26 cellular contexts compared by ENCODE assay signal in genomic region chr5:69230181-69230580, GRCh38. TPM values are rescaled to one million over a fixed set of nuclear protein-coding genes. Genes with fewer than 3 reads are reported as not detected.
DNase-seq lines count a peak whose midpoint lies in the region; ATAC-seq, FAIRE-seq and TF ChIP-seq lines count a peak whose summit lies in the region.
"Had no signal": no experiment of that assay in that cellular context is flagged by ENCODE, and none has a peak within 500 bp of the region (broad histone marks: within the 10 kb centered on the region; RNA-seq: fewer than 3 reads in every experiment).

No MANE protein-coding gene starts in this region.

- no peaks in the 10 kb centered on the region for H3K9me1 ChIP-seq in keratinocyte (ENCODE audit: control insufficient read depth, extremely low read depth, insufficient read depth, low read length)

- H3K56ac ChIP-seq in mesendoderm (ENCODE audit: low read length), result no peak overlapping the region

- no peak overlapping the region for H3K4me2 ChIP-seq in PC-3 (ENCODE audit: low read length)
- no peak overlapping the region for H3K4me2 ChIP-seq in keratinocyte (ENCODE audit: control insufficient read depth, extremely low read depth, insufficient read depth, low read depth, low read length)
- no peak overlapping the region for H3K4me2 ChIP-seq in mesendoderm (ENCODE audit: low read length)
- H3K4me2 ChIP-seq: GM23338, PC-9 had no signal

- no peak overlapping the region for H2BK15ac ChIP-seq in mesendoderm (replicated peaks; ENCODE audit: low read depth)

- ATAC-seq in PC-3, result no peak
- ATAC-seq: GM23338, Right ventricle myocardium inferior had no signal

- no peak for TF ChIP-seq CTCF in PC-3 (conservative IDR thresholded peaks at IDR 0.05; ENCODE audit: low read depth, low read length)
- no peak for TF ChIP-seq CTCF in keratinocyte (optimal IDR thresholded peaks at IDR 0.05 in 1 of 3, IDR thresholded peaks at IDR 0.05 in 1 of 3, conservative IDR thresholded peaks at IDR 0.05 in 1 of 3; ENCODE audit: extremely low read depth in 1 of 3, insufficient read depth in 2 of 3, low read length in 3 of 3)
- TF ChIP-seq CTCF in osteocyte (IDR thresholded peaks at IDR 0.05), result no peak
- TF ChIP-seq CTCF in colonic mucosa (IDR thresholded peaks at IDR 0.05), result no peak

- no peaks in the 10 kb centered on the region for H3K79me1 ChIP-seq in mesendoderm (ENCODE audit: low read length)

- no peak overlapping the region for H4K5ac ChIP-seq in mesendoderm (ENCODE audit: low read length)

- peaks cover 16% of the 10 kb centered on the region for H3K36me3 Mint-ChIP-seq in osteocyte (ENCODE audit: unreplicated experiment)

- dilution Hi-C loops in keratinocyte (cut with MboI; ENCODE audit: extremely low pct_ligation_motif_present, low sequenced_read_pairs), result no loop called here

- H3K9me3 ChIP-seq in PC-3 (ENCODE audit: low read length) (no peaks in the 10 kb centered on the region), keratinocyte (ENCODE audit: control insufficient read depth, low read depth, low read length) (no peaks in the 10 kb centered on the region), colonic mucosa (no peaks in the 10 kb centered on the region)
- H3K9me3 ChIP-seq: BE2C, MG63, SJSA1 had no signal

- H3K36me3 ChIP-seq in PC-3 (ENCODE audit: low read depth, low read length) (no peaks in the 10 kb centered on the region), keratinocyte (ENCODE audit: control insufficient read depth in 2 of 2, extremely low read depth in 1 of 2, insufficient read depth in 2 of 2, low read length in 2 of 2) (peaks cover 0 to 3% of the 10 kb centered on the region in 2 experiments), mesendoderm (ENCODE audit: control insufficient read depth, insufficient read depth, low read length) (no peaks in the 10 kb centered on the region), colonic mucosa (no peaks in the 10 kb centered on the region)

- no peak overlapping the region for H3K18ac ChIP-seq in mesendoderm (ENCODE audit: low read length)

- WGBS in mesendoderm (ENCODE audit: extremely low coverage, insufficient coverage, low lambda C conversion rate), result no CpG with 5 or more reads among the region's 2 CpGs

- H3K4me3 Mint-ChIP-seq in osteocyte (ENCODE audit: unreplicated experiment), result no peak overlapping the region
- H3K4me3 Mint-ChIP-seq: CD14-positive monocyte; CD8-positive, alpha-beta memory T cell; GM23338; H9 had no signal

- no peak overlapping the region for H3K27ac Mint-ChIP-seq in osteocyte (ENCODE audit: unreplicated experiment)
- H3K27ac Mint-ChIP-seq: GM23338, H9 had no signal

- DNase-seq in DMS53 (lab: John Stamatoyannopoulos, UW) (peak; percentile 27), DMS53 treated with DMSO at 0.1 percent for 48 hours (lab: John Stamatoyannopoulos, UW; ENCODE audit: unreplicated experiment) (no peak), PC-3 (peak; percentile 34), keratinocyte (ENCODE audit: low read depth, low spot score) (no peak), osteocyte (ENCODE audit: extremely low spot score, unreplicated experiment) (peak; percentile 10), mesendoderm (no peak), colonic mucosa (no peak), DMS153 (lab: John Stamatoyannopoulos, UW) (no peak)
- DNase-seq: BE2C; CD8-positive, alpha-beta memory T cell; H9; IMR-90; KG1; MG63; NCI-H2029; NCI-H446 treated with DMSO at 0.1 percent for 48 hours; NCI-H526; NCI-H82; NK-92 treated with Interleukin-12 subunit alpha and Interleukin-12 subunit beta, amount 100 ng/mL, for 24 hours; PC-9 had no signal

- no TSS peak for BruUV-seq in PC-3 (replicated peaks; lab: Mats Ljungman, UMichigan)

- no peak overlapping the region for H3K23ac ChIP-seq in mesendoderm (ENCODE audit: low read length)

- H2BK5ac ChIP-seq in mesendoderm (ENCODE audit: low read length), result no peak overlapping the region

- peaks cover 3% of the 10 kb centered on the region for H3K79me2 ChIP-seq in PC-3 (ENCODE audit: low read length)
- peaks cover 4% of the 10 kb centered on the region for H3K79me2 ChIP-seq in keratinocyte (ENCODE audit: control insufficient read depth, insufficient read depth, low read length)
- H3K79me2 ChIP-seq in mesendoderm (ENCODE audit: control insufficient read depth, insufficient read depth, low read length), result peaks cover 1% of the 10 kb centered on the region

- CTCF ChIA-PET in PC-3 (lab: Charles Lee), result no interaction called here

- H4K20me1 ChIP-seq in PC-3 (ENCODE audit: low read length) (no peaks in the 10 kb centered on the region), keratinocyte (ENCODE audit: control insufficient read depth, extremely low read depth, insufficient read depth, low read length) (no peaks in the 10 kb centered on the region)

- H3F3A ChIP-seq in PC-3 (ENCODE audit: low read length, unreplicated experiment), result no peaks in the 10 kb centered on the region

- POLR2A ChIA-PET in PC-3 (lab: Charles Lee; ENCODE audit: unreplicated experiment), result interaction anchor here (0.6 kb wide), 1 partner anchor 37 kb away, joined by 6 read pairs; no protein-coding TSS in a partner anchor

- H3K4ac ChIP-seq in mesendoderm (ENCODE audit: low read depth, low read length), result no peak overlapping the region

- H3K9ac ChIP-seq in PC-3 (ENCODE audit: low read length) (no peak overlapping the region), keratinocyte (ENCODE audit: control insufficient read depth, extremely low read depth, insufficient read depth, low read length) (no peak overlapping the region), mesendoderm (ENCODE audit: low read length) (no peak overlapping the region), colonic mucosa (ENCODE audit: low read depth in 2 of 2, low read length in 2 of 2) (no peak overlapping the region)

- intact Hi-C loops in PC-3 (cut with micrococcal nuclease), result no loop called here
- intact Hi-C loops in colonic mucosa (cut with DNase I), result no loop called here

- no peak overlapping the region for H3K4me3 ChIP-seq in PC-3 (ENCODE audit: low read length)
- H3K4me3 ChIP-seq in keratinocyte (ENCODE audit: control insufficient read depth in 2 of 3, extremely low read depth in 1 of 3, insufficient read depth in 2 of 3, low read depth in 1 of 3, low read length in 3 of 3), result no peak overlapping the region
- no peak overlapping the region for H3K4me3 ChIP-seq in mesendoderm (ENCODE audit: low read length)
- H3K4me3 ChIP-seq in colonic mucosa, result no peak overlapping the region
- H3K4me3 ChIP-seq: GM23338, MG63, PC-9, SJSA1 had no signal

- peaks cover 7% of the 10 kb centered on the region; the same call in 1 of the 2 replicates for H3K4me1 ChIP-seq in PC-3 (ENCODE audit: insufficient read depth, low read length)
- H3K4me1 ChIP-seq in keratinocyte (ENCODE audit: control insufficient read depth, extremely low read depth, insufficient read depth, low read length), result peaks cover 12% of the 10 kb centered on the region
- no peaks in the 10 kb centered on the region for H3K4me1 ChIP-seq in mesendoderm (ENCODE audit: control insufficient read depth, low read depth, low read length)
- H3K4me1 ChIP-seq in colonic mucosa, result no peaks in the 10 kb centered on the region
- H3K4me1 ChIP-seq: BE2C had no signal

- no peaks in the 10 kb centered on the region for H3K27me3 ChIP-seq in PC-3 (ENCODE audit: low read length)
- H3K27me3 ChIP-seq in keratinocyte (ENCODE audit: control insufficient read depth, extremely low read depth, insufficient read depth, low read length), result no peaks in the 10 kb centered on the region
- no peaks in the 10 kb centered on the region for H3K27me3 ChIP-seq in mesendoderm (ENCODE audit: insufficient read depth, low read length, poor library complexity)
- H3K27me3 ChIP-seq in colonic mucosa, result no peaks in the 10 kb centered on the region
- H3K27me3 ChIP-seq: BE2C, MG63, SJSA1 had no signal

- no peak overlapping the region for H2BK120ac ChIP-seq in mesendoderm (ENCODE audit: low read depth, low read length)

- no peaks in the 10 kb centered on the region for H3K27me3 Mint-ChIP-seq in osteocyte (ENCODE audit: unreplicated experiment)
- H3K27me3 Mint-ChIP-seq: CD8-positive, alpha-beta memory T cell had no signal

- no peak overlapping the region for H3K27ac ChIP-seq in PC-3 (ENCODE audit: low read length)
- H3K27ac ChIP-seq in keratinocyte (ENCODE audit: control insufficient read depth, insufficient read depth, low read length), result peak overlapping the region; percentile 13
- no peak overlapping the region for H3K27ac ChIP-seq in mesendoderm (ENCODE audit: low read depth, low read length)
- no peak overlapping the region for H3K27ac ChIP-seq in colonic mucosa
- H3K27ac ChIP-seq: 22Rv1, PC-9, SJSA1 had no signal

- H2AK5ac ChIP-seq in mesendoderm (ENCODE audit: low read length), result no peak overlapping the region

- no peak overlapping the region for H4K8ac ChIP-seq in mesendoderm (ENCODE audit: low read depth, low read length)

- H3K9me2 ChIP-seq in PC-3 (replicated peaks; ENCODE audit: low read length), result no peaks in the 10 kb centered on the region

- FAIRE-seq in keratinocyte (lab: Jason Lieb, UNC), result no peak
- FAIRE-seq: HTR-8/SVneo had no signal

- no peak overlapping the region for H2AFZ ChIP-seq in PC-3 (ENCODE audit: low read length)
- H2AFZ ChIP-seq in keratinocyte (ENCODE audit: control insufficient read depth, low read length), result no peak overlapping the region
- H2AFZ ChIP-seq: GM23338, PC-9 had no signal

- no peaks in the 10 kb centered on the region for H3K9me3 Mint-ChIP-seq in osteocyte (ENCODE audit: unreplicated experiment)
- H3K9me3 Mint-ChIP-seq: CD14-positive monocyte; CD8-positive, alpha-beta memory T cell; GM23338; H9 had no signal

- peaks cover 9% of the 10 kb centered on the region for H3K4me1 Mint-ChIP-seq in osteocyte (ENCODE audit: unreplicated experiment)

RNA-seq across cellular contexts. Expression of gene CDK7, which starts 4.5 kb away (rescaled TPM):
- total RNA-seq in PC-3 (2014; rRNA removed) (19.9 and 26.6 TPM in 2 replicates), osteocyte (32.5 and 35.4 TPM in 2 replicates), colonic mucosa (10 to 100 TPM; 21.9 to 35.4 TPM)
- 43.4 to 80.6 TPM (median 80.5 TPM) in 3 replicates for polyA plus RNA-seq in keratinocyte
- 398 TPM for polyA plus RNA-seq in keratinocyte (2011; ENCODE audit: low read depth)
- 49.7 and 80.2 TPM in 2 replicates for polyA plus RNA-seq in keratinocyte (2011; cell fraction: cytosol; rRNA removed)
- 45.7 and 64.8 TPM in 2 replicates for polyA plus RNA-seq in keratinocyte (2011; cell fraction: nucleus; rRNA removed)
- 82.3 and 103 TPM in 2 replicates for polyA plus RNA-seq in keratinocyte (2012; ENCODE audit: low replicate concordance)
- 23.7 to 52.9 TPM (median 41.9 TPM) in 3 replicates for polyA minus RNA-seq in keratinocyte
- polyA minus RNA-seq in keratinocyte (2011; cell fraction: cytosol; rRNA and poly(A)+ RNA removed), result 65.8 TPM
- polyA minus RNA-seq in keratinocyte (2011; cell fraction: nucleus; rRNA and poly(A)+ RNA removed), result 130 and 132 TPM in 2 replicates
- 75.0 TPM for polyA plus RNA-seq in mesendoderm (2013, experiment 1 of 2)
- polyA plus RNA-seq in mesendoderm (2013, experiment 2 of 2), result 74.7 TPM

RNA-seq across cellular contexts. Expression of gene CENPH, which starts 40.8 kb away (rescaled TPM):
- total RNA-seq in PC-3 (2014; rRNA removed) (22.1 and 27.8 TPM in 2 replicates), osteocyte (5.3 and 7.7 TPM in 2 replicates), colonic mucosa (10 to 100 TPM in 1 of 2 donors, 1 to 10 TPM in 1; 5.9 to 13.9 TPM)
- 4.6 to 13.4 TPM (median 7.4 TPM) in 3 replicates for polyA plus RNA-seq in keratinocyte
- 21.5 TPM for polyA plus RNA-seq in keratinocyte (2011; ENCODE audit: low read depth)
- polyA plus RNA-seq in keratinocyte (2011; cell fraction: cytosol; rRNA removed), result 6.2 and 6.3 TPM in 2 replicates
- 2.1 and 2.3 TPM in 2 replicates for polyA plus RNA-seq in keratinocyte (2011; cell fraction: nucleus; rRNA removed)
- polyA plus RNA-seq in keratinocyte (2012; ENCODE audit: low replicate concordance), result 3.8 and 12.3 TPM in 2 replicates
- polyA minus RNA-seq in keratinocyte, result 0.59 to 3.4 TPM (median 0.96 TPM) in 3 replicates
- polyA minus RNA-seq in keratinocyte (2011; cell fraction: cytosol; rRNA and poly(A)+ RNA removed), result 3.1 TPM
- polyA minus RNA-seq in keratinocyte (2011; cell fraction: nucleus; rRNA and poly(A)+ RNA removed), result 2.3 TPM in 1 of 2 replicates, not detected in the other
- polyA plus RNA-seq in mesendoderm (2013, experiment 1 of 2), result 52.3 TPM
- polyA plus RNA-seq in mesendoderm (2013, experiment 2 of 2), result 53.4 TPM

Comparison
In these comparisons a context has a peak if more than half of its experiments do, and no peak if none do; other contexts are left out.
1. DNase-seq: peak in DMS53 (single experiment), PC-3 (single experiment) and osteocyte (single experiment); none in DMS53 treated with DMSO at 0.1 percent for 48 hours (single experiment), keratinocyte (single experiment), mesendoderm (single experiment), colonic mucosa (single experiment) and DMS153 (single experiment).